13 cellular contexts compared by ENCODE assay signal in genomic region chr13:51520524-51520923, GRCh38.
DNase-seq lines count a peak whose midpoint lies in the region; ATAC-seq and TF ChIP-seq lines count a peak whose summit lies in the region.
"Had no signal": no experiment of that assay in that cellular context is flagged by ENCODE, and none has a peak within 500 bp of the region (broad histone marks: within the 10 kb centered on the region; RNA-seq: fewer than 3 reads in every experiment).

No MANE protein-coding gene starts in this region.

- H3K4me1 Mint-ChIP-seq in chondrocyte (ENCODE audit: low read depth) = peaks cover 26% of the 10 kb centered on the region

- peak; percentile 46 for DNase-seq in Daoy (ENCODE audit: low read depth)
- DNase-seq in NCI-H446 (lab: John Stamatoyannopoulos, UW) = peak; percentile 35 to 80
- DNase-seq in chondrocyte (ENCODE audit: low spot score) = no peak
- peak; percentile 20 for DNase-seq in middle frontal gyrus (ENCODE audit: extremely low spot score, low spot score)
- DNase-seq in NCI-H1417 treated with DMSO at 0.1 percent for 48 hours (lab: John Stamatoyannopoulos, UW) = no peak
- DNase-seq: activated CD4-positive, alpha-beta T cell treated with anti-CD3 and anti-CD28 coated beads, Interleukin-2, amount 10 ng/mL, durations not matched to agents 7 days and 5 days; activated naive CD4-positive, alpha-beta T cell treated with anti-CD3 and anti-CD28 coated beads, Interleukin-2, amount 10 ng/mL, durations not matched to agents 7 days and 5 days; CD8-positive, alpha-beta memory T cell; NCI-H2107 had no signal

- H3K9me3 Mint-ChIP-seq in chondrocyte (ENCODE audit: low read depth) = peaks cover 5% of the 10 kb centered on the region

- H3K36me3 Mint-ChIP-seq in chondrocyte (ENCODE audit: low read depth) = no peaks in the 10 kb centered on the region
- H3K36me3 Mint-ChIP-seq: activated naive CD4-positive, alpha-beta T cell treated with anti-CD3 and anti-CD28 coated beads, Interleukin-2, amount 10 ng/mL, durations not matched to agents 7 days and 5 days; CD8-positive, alpha-beta memory T cell had no signal

- no peak for TF ChIP-seq CTCF in chondrocyte (IDR thresholded peaks at IDR 0.05)

- no peak for ATAC-seq in HG02840 (IDR thresholded peaks at IDR 0.05; ENCODE audit: low FRiP score, unreplicated experiment)
- no peak for ATAC-seq in GM18520 (IDR thresholded peaks at IDR 0.05; ENCODE audit: unreplicated experiment)
- ATAC-seq in HG03196 (IDR thresholded peaks at IDR 0.05; ENCODE audit: unreplicated experiment) = no peak
- ATAC-seq: naive thymus-derived CD4-positive, alpha-beta T cell had no signal

- peak overlapping the region; percentile 78 for H3K27ac Mint-ChIP-seq in chondrocyte (ENCODE audit: unreplicated experiment)
- H3K27ac Mint-ChIP-seq: activated CD4-positive, alpha-beta T cell treated with anti-CD3 and anti-CD28 coated beads, Interleukin-2, amount 10 ng/mL, durations not matched to agents 7 days and 5 days; activated naive CD4-positive, alpha-beta T cell treated with anti-CD3 and anti-CD28 coated beads, Interleukin-2, amount 10 ng/mL, durations not matched to agents 7 days and 5 days had no signal

- no peak overlapping the region for H3K4me3 Mint-ChIP-seq in chondrocyte (ENCODE audit: unreplicated experiment)
- H3K4me3 Mint-ChIP-seq: activated CD4-positive, alpha-beta T cell treated with anti-CD3 and anti-CD28 coated beads, Interleukin-2, amount 10 ng/mL, durations not matched to agents 7 days and 5 days; activated naive CD4-positive, alpha-beta T cell treated with anti-CD3 and anti-CD28 coated beads, Interleukin-2, amount 10 ng/mL, durations not matched to agents 7 days and 5 days; CD8-positive, alpha-beta memory T cell; naive thymus-derived CD4-positive, alpha-beta T cell had no signal

- no peaks in the 10 kb centered on the region for H3K27me3 Mint-ChIP-seq in chondrocyte (ENCODE audit: low read depth)
- H3K27me3 Mint-ChIP-seq: activated CD4-positive, alpha-beta T cell treated with anti-CD3 and anti-CD28 coated beads, Interleukin-2, amount 10 ng/mL, durations not matched to agents 7 days and 5 days; activated naive CD4-positive, alpha-beta T cell treated with anti-CD3 and anti-CD28 coated beads, Interleukin-2, amount 10 ng/mL, durations not matched to agents 7 days and 5 days; naive thymus-derived CD4-positive, alpha-beta T cell had no signal

Comparison
In these comparisons a context has a peak if more than half of its experiments do, and no peak if none do; other contexts are left out.
1. DNase-seq: peak in Daoy (single experiment), NCI-H446 (2 of 2) and middle frontal gyrus (single experiment); none in chondrocyte (single experiment) and NCI-H1417 treated with DMSO at 0.1 percent for 48 hours (single experiment).